ENCODE assay signal across 2 cellular contexts in the genomic region with DNA sequence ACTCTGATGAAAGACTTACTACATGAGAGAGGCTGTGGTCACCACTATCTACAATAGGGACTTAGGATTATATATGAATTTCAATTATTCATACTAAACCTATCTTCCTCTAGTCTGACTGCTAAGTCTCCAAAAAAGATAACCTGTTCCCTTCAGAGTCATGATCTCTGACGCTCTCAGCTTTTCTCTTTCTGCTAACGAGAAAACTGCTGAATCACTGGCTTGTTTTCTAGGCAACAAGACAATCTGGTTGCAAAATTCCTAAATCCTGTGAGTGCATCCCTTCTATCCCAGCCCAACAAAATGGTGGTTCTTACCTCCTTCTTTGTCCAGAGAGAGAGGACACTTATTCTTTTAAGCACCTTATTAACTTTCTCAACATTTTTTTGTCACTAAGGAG.
TF ChIP-seq lines count a peak whose summit lies in the region.

No MANE protein-coding gene starts in this region.

TF ChIP-seq in IMR-90, 13 proteins besides CTCF, POLR2A, EP300 and RAD21:
- TF ChIP-seq, protein P1, sequence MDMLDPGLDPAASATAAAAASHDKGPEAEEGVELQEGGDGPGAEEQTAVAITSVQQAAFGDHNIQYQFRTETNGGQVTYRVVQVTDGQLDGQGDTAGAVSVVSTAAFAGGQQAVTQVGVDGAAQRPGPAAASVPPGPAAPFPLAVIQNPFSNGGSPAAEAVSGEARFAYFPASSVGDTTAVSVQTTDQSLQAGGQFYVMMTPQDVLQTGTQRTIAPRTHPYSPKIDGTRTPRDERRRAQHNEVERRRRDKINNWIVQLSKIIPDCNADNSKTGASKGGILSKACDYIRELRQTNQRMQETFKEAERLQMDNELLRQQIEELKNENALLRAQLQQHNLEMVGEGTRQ (IDR thresholded peaks at IDR 0.05; ENCODE audit: low read depth, low read length), result no peak
- peak; percentile 37; the same call in 1 of the 2 replicates for TF ChIP-seq NFE2L2 (IDR thresholded peaks at IDR 0.05; ENCODE audit: low read depth, low read length)
- no peak for TF ChIP-seq RFX5 (IDR thresholded peaks at IDR 0.05; ENCODE audit: low read depth, low read length)

TF ChIP-seq in H1, 55 proteins besides CTCF, POLR2A, EP300 and RAD21:
- TF ChIP-seq KDM4A (IDR thresholded peaks at IDR 0.05; ENCODE audit: low read depth, low read length, severe bottlenecking) (no peak), MAFK (IDR thresholded peaks at IDR 0.05; ENCODE audit: low read depth, low read length) (0 out of 2 replicates have a peak, but pooled peaks have one; percentile 7), EGR1 (IDR thresholded peaks at IDR 0.05; ENCODE audit: borderline replicate concordance, low read depth, low read length) (no peak), BACH1 (IDR thresholded peaks at IDR 0.05; ENCODE audit: low read length) (0 out of 2 replicates have a peak, but pooled peaks have one; percentile 10), SIRT6 (IDR thresholded peaks at IDR 0.05; ENCODE audit: low read length) (no peak)
